ENCODE assay signal across 9 cellular contexts in genomic region chr3:107662109-107662477, GRCh38.
DNase-seq lines count a peak whose midpoint lies in the region; ATAC-seq and TF ChIP-seq lines count a peak whose summit lies in the region.
"Had no signal": no experiment of that assay in that cellular context is flagged by ENCODE, and none has a peak within 500 bp of the region (broad histone marks: within the 10 kb centered on the region; RNA-seq: fewer than 3 reads in every experiment).

No MANE protein-coding gene starts in this region.

- ATAC-seq in PC-3 (peak; percentile 68), HG03354 (IDR thresholded peaks at IDR 0.05; ENCODE audit: poor library complexity, severe bottlenecking, unreplicated experiment) (no peak), HG02884 (IDR thresholded peaks at IDR 0.05; ENCODE audit: unreplicated experiment) (no peak), HG02970 (IDR thresholded peaks at IDR 0.05; ENCODE audit: low FRiP score, unreplicated experiment) (no peak)

- no peaks in the 10 kb centered on the region for H3K36me3 ChIP-seq in PC-3 (ENCODE audit: low read depth, low read length)

- H3K9ac ChIP-seq in PC-3 (ENCODE audit: low read length) = no peak overlapping the region

- POLR2A ChIA-PET in PC-3 (lab: Charles Lee; ENCODE audit: unreplicated experiment) = no interaction called here

- CTCF ChIA-PET in PC-3 (lab: Charles Lee) = no interaction called here

- intact Hi-C loops in PC-3 (cut with micrococcal nuclease) = loop anchor here (5.0 to 10.0 kb wide), 2 partner anchors 185 to 427 kb away; no protein-coding TSS in a partner anchor

- no peaks in the 10 kb centered on the region for H3K9me2 ChIP-seq in PC-3 (replicated peaks; ENCODE audit: low read length)

- H4K20me1 ChIP-seq in PC-3 (ENCODE audit: low read length) = no peaks in the 10 kb centered on the region

- H3F3A ChIP-seq in PC-3 (ENCODE audit: low read length, unreplicated experiment) = no peaks in the 10 kb centered on the region

- peaks cover 18% of the 10 kb centered on the region; the same call in 1 of the 2 replicates for H3K4me1 ChIP-seq in PC-3 (ENCODE audit: insufficient read depth, low read length)

- H3K9me3 ChIP-seq in PC-3 (ENCODE audit: low read length) = no peaks in the 10 kb centered on the region

- BruUV-seq in PC-3 (replicated peaks; lab: Mats Ljungman, UMichigan) = no TSS peak

- no peak for TF ChIP-seq CTCF in PC-3 (conservative IDR thresholded peaks at IDR 0.05; ENCODE audit: low read depth, low read length)
- TF ChIP-seq CTCF in fibroblast of the aortic adventitia (IDR thresholded peaks at IDR 0.05; ENCODE audit: insufficient read depth, low read length) = no peak

- H3K4me3 ChIP-seq in PC-3 (ENCODE audit: low read length) (no peak overlapping the region), fibroblast of the aortic adventitia (ENCODE audit: low read depth, low read length) (peak overlapping the region; percentile 50)

- no peak overlapping the region for H2AFZ ChIP-seq in PC-3 (ENCODE audit: low read length)

- no peaks in the 10 kb centered on the region for H3K79me2 ChIP-seq in PC-3 (ENCODE audit: low read length)

- peak overlapping the region; percentile 23; the same call in 1 of the 2 replicates for H3K4me2 ChIP-seq in PC-3 (ENCODE audit: low read length)

- DNase-seq in ELR (ENCODE audit: low read depth) (peak; percentile 78), PC-3 (peak; percentile 33), fibroblast of the aortic adventitia (ENCODE audit: low read depth) (peak; percentile 86), pons (ENCODE audit: low spot score) (peak; percentile 56), islet precursor cell (no peak)
- DNase-seq: NCI-H2029 treated with DMSO at 0.1 percent for 48 hours had no signal

- peak overlapping the region; percentile 4; the same call in 1 of the 2 replicates for H3K27ac ChIP-seq in PC-3 (ENCODE audit: low read length)

- H3K27me3 ChIP-seq in PC-3 (ENCODE audit: low read length) = no peaks in the 10 kb centered on the region
